1 cellular context compared by ENCODE assay signal in genomic region chr1:156115514-156116374, GRCh38.
TF ChIP-seq lines count a peak whose summit lies in the region.

No MANE protein-coding gene starts in this region.

TF ChIP-seq in HEK293, 187 proteins besides CTCF, POLR2A, EP300 and RAD21 (continued from another document):
- no peak; the same call in 1 of the 2 replicates for TF ChIP-seq PATZ1 (tag by site-specific recombination; IDR thresholded peaks at IDR 0.05)
- TF ChIP-seq ZNF341 (tag by site-specific recombination; IDR thresholded peaks at IDR 0.05; ENCODE audit: low read depth): peak; percentile 19; the same call in 1 of the 2 replicates
- peak; percentile 33; the same call in 1 of the 2 replicates for TF ChIP-seq REST (tag by site-specific recombination; IDR thresholded peaks at IDR 0.05)
- TF ChIP-seq ZBTB17 (tag by site-specific recombination; IDR thresholded peaks at IDR 0.05): peak; percentile 45
- peak; percentile 87 for TF ChIP-seq KLF1 (tag by site-specific recombination; IDR thresholded peaks at IDR 0.05)
- peak; percentile 64; the same call in 1 of the 2 replicates for TF ChIP-seq KLF8 (tag by site-specific recombination; IDR thresholded peaks at IDR 0.05)
- TF ChIP-seq ZBTB48 (tag by site-specific recombination; IDR thresholded peaks at IDR 0.05): no peak
- peak; percentile 39 for TF ChIP-seq ZFHX2 (tag by site-specific recombination; conservative IDR thresholded peaks at IDR 0.05)
- TF ChIP-seq KLF7 (tag by site-specific recombination; IDR thresholded peaks at IDR 0.05; ENCODE audit: borderline replicate concordance): peak; percentile 23; the same call in 1 of the 2 replicates
- peak; percentile 4; the same call in 1 of the 2 replicates for TF ChIP-seq SP2 (tag by site-specific recombination; IDR thresholded peaks at IDR 0.05)
- peak; percentile 39; the same call in 1 of the 2 replicates for TF ChIP-seq EGR2 (tag by site-specific recombination; IDR thresholded peaks at IDR 0.05; ENCODE audit: low read depth)
- peak; percentile 31; the same call in 1 of the 2 replicates for TF ChIP-seq SP7 (tag by site-specific recombination; IDR thresholded peaks at IDR 0.05)
- 0 out of 2 replicates have a peak, but pooled peaks have one; percentile 11 for TF ChIP-seq ZBTB20 (tag by site-specific recombination; IDR thresholded peaks at IDR 0.05)
- peak; percentile 45; the same call in 1 of the 2 replicates for TF ChIP-seq ZNF366 (tag by site-specific recombination; conservative IDR thresholded peaks at IDR 0.05)
- 0 out of 2 replicates have a peak, but pooled peaks have one; percentile 10 for TF ChIP-seq KLF9 (tag by site-specific recombination; IDR thresholded peaks at IDR 0.05; ENCODE audit: low read depth)
- TF ChIP-seq ZFP41 (tag by site-specific recombination; IDR thresholded peaks at IDR 0.05; ENCODE audit: borderline replicate concordance): no peak
- TF ChIP-seq PRDM10 (tag by site-specific recombination; IDR thresholded peaks at IDR 0.05): peak; percentile 67
- TF ChIP-seq ZNF692 (tag by site-specific recombination; IDR thresholded peaks at IDR 0.05): no peak
- TF ChIP-seq ZNF600 (tag by site-specific recombination; IDR thresholded peaks at IDR 0.05): peak; percentile 84; the same call in 1 of the 2 replicates
- peak; percentile 41; the same call in 1 of the 2 replicates for TF ChIP-seq SP3 (tag by site-specific recombination; IDR thresholded peaks at IDR 0.05)
